ENCODE assay signal across 14 cellular contexts in genomic region chr21:17786219-17787181, GRCh38. TPM values are rescaled to one million over a fixed set of nuclear protein-coding genes. Genes with fewer than 3 reads are reported as not detected.
DNase-seq lines count a peak whose midpoint lies in the region; ATAC-seq and TF ChIP-seq lines count a peak whose summit lies in the region.
"Had no signal": no experiment of that assay in that cellular context is flagged by ENCODE, and none has a peak within 500 bp of the region (broad histone marks: within the 10 kb centered on the region; RNA-seq: fewer than 3 reads in every experiment).

No MANE protein-coding gene starts in this region.

- no peaks in the 10 kb centered on the region for H3K27me3 Mint-ChIP-seq in activated CD8-positive, alpha-beta memory T cell treated with anti-CD3 and anti-CD28 coated beads, Interleukin-2, amount 10 ng/mL, durations not matched to agents 7 days and 5 days
- H3K27me3 Mint-ChIP-seq in progenitor cell of endocrine pancreas = no peaks in the 10 kb centered on the region
- H3K27me3 Mint-ChIP-seq: brain had no signal

- no peaks in the 10 kb centered on the region; the same call in none of the 2 replicates for H3K36me3 ChIP-seq in MM.1S (replicated peaks; ENCODE audit: insufficient read depth, low read length)
- H3K36me3 ChIP-seq: uterus had no signal

- CTCF ChIA-PET in activated CD8-positive, alpha-beta memory T cell treated with anti-CD3 and anti-CD28 coated beads, Interleukin-2, amount 10 ng/mL, durations not matched to agents 7 days and 5 days (lab: Charles Lee) = interaction anchor here (0.9 to 1.5 kb wide), 3 partner anchors 11 to 139 kb away, joined by 3 to 5 read pairs (median 3); no protein-coding TSS in a partner anchor

- DNase-seq in activated CD8-positive, alpha-beta memory T cell treated with anti-CD3 and anti-CD28 coated beads, Interleukin-2, amount 10 ng/mL, durations not matched to agents 7 days and 5 days = no peak
- no peak for DNase-seq in activated CD8-positive, alpha-beta memory T cell treated with anti-CD3 and anti-CD28 coated beads, Interleukin-2, amount 50 U/mL, for 48 hours
- DNase-seq in MM.1S = no peak
- no peak for DNase-seq in activated naive CD4-positive, alpha-beta T cell treated with anti-CD3 and anti-CD28 coated beads, Interleukin-2, amount 50 U/mL, for 72 hours (ENCODE audit: low spot score in 2 of 2)
- DNase-seq in progenitor cell of endocrine pancreas (ENCODE audit: low spot score, unreplicated experiment) = no peak
- no peak for DNase-seq in kidney tubule cell (ENCODE audit: low spot score)
- DNase-seq in SKM-1 (lab: John Stamatoyannopoulos, UW; ENCODE audit: unreplicated experiment) = no peak
- DNase-seq in NK-92 (lab: John Stamatoyannopoulos, UW; ENCODE audit: unreplicated experiment) = no peak
- DNase-seq: effector CD8-positive, alpha-beta T cell; foreskin melanocyte; MG63; T-helper 9 cell; uterus had no signal

- peak overlapping the region; percentile 37 for H3K4me3 Mint-ChIP-seq in activated CD8-positive, alpha-beta memory T cell treated with anti-CD3 and anti-CD28 coated beads, Interleukin-2, amount 10 ng/mL, durations not matched to agents 7 days and 5 days
- no peak overlapping the region for H3K4me3 Mint-ChIP-seq in progenitor cell of endocrine pancreas (ENCODE audit: low read depth)
- H3K4me3 Mint-ChIP-seq: brain had no signal

- H3K27ac ChIP-seq in MM.1S (ENCODE audit: low read length) = peak overlapping the region; percentile 97; the same call in 1 of the 2 replicates
- H3K27ac ChIP-seq: uterus had no signal

- no peak for TF ChIP-seq CTCF in MM.1S (IDR thresholded peaks at IDR 0.05; ENCODE audit: low read length)
- no peak for TF ChIP-seq CTCF in progenitor cell of endocrine pancreas (IDR thresholded peaks at IDR 0.05; ENCODE audit: unreplicated experiment)

- H3K36me3 Mint-ChIP-seq in activated CD8-positive, alpha-beta memory T cell treated with anti-CD3 and anti-CD28 coated beads, Interleukin-2, amount 10 ng/mL, durations not matched to agents 7 days and 5 days = peaks cover 55% of the 10 kb centered on the region
- peaks cover 10 to 24% of the 10 kb centered on the region in 2 donors for H3K36me3 Mint-ChIP-seq in activated naive CD4-positive, alpha-beta T cell treated with anti-CD3 and anti-CD28 coated beads, Interleukin-2, amount 50 U/mL, for 72 hours
- peaks cover 35% of the 10 kb centered on the region for H3K36me3 Mint-ChIP-seq in progenitor cell of endocrine pancreas (ENCODE audit: insufficient read depth)

- H3K4me3 ChIP-seq in MM.1S (ENCODE audit: low read length) = no peak overlapping the region
- H3K4me3 ChIP-seq: MG63, uterus had no signal

- H3K9ac ChIP-seq in MM.1S (ENCODE audit: low read length) = no peak overlapping the region

- peaks cover 79% of the 10 kb centered on the region for H3K4me1 ChIP-seq in MM.1S (ENCODE audit: low read length)
- H3K4me1 ChIP-seq: uterus had no signal

- H3K9me2 ChIP-seq in MM.1S (replicated peaks; ENCODE audit: insufficient read depth, low read length) = no peaks in the 10 kb centered on the region

- H4K20me1 ChIP-seq in MM.1S (ENCODE audit: insufficient read depth, low read length) = no peaks in the 10 kb centered on the region

- peaks cover 48% of the 10 kb centered on the region for H3K79me2 ChIP-seq in MM.1S (ENCODE audit: low read length)

- H3K4me1 Mint-ChIP-seq in activated CD8-positive, alpha-beta memory T cell treated with anti-CD3 and anti-CD28 coated beads, Interleukin-2, amount 10 ng/mL, durations not matched to agents 7 days and 5 days = peaks cover 93% of the 10 kb centered on the region
- peaks cover 9% of the 10 kb centered on the region for H3K4me1 Mint-ChIP-seq in progenitor cell of endocrine pancreas (ENCODE audit: low read depth)
- H3K4me1 Mint-ChIP-seq: brain had no signal

- no peaks in the 10 kb centered on the region for H3K9me3 ChIP-seq in MM.1S (replicated peaks; ENCODE audit: insufficient read depth, low read length)
- H3K9me3 ChIP-seq: MG63, uterus had no signal

- H3K4me2 ChIP-seq in MM.1S (ENCODE audit: low read depth, low read length) = peak overlapping the region; percentile 86; the same call in 1 of the 2 replicates

- H3F3A ChIP-seq in MM.1S (ENCODE audit: insufficient read depth, low read length) = peaks cover 83% of the 10 kb centered on the region

- H3K27me3 ChIP-seq in MM.1S (replicated peaks; ENCODE audit: insufficient read depth, low read length) = no peaks in the 10 kb centered on the region
- H3K27me3 ChIP-seq: MG63, uterus had no signal

- peak; percentile 7 for ATAC-seq in activated CD8-positive, alpha-beta memory T cell treated with anti-CD3 and anti-CD28 coated beads, Interleukin-2, amount 10 ng/mL, durations not matched to agents 7 days and 5 days
- peak; percentile 11 to 58 for ATAC-seq in activated naive CD4-positive, alpha-beta T cell treated with anti-CD3 and anti-CD28 coated beads, Interleukin-2, amount 50 U/mL, for 72 hours

- H3K27ac Mint-ChIP-seq in activated CD8-positive, alpha-beta memory T cell treated with anti-CD3 and anti-CD28 coated beads, Interleukin-2, amount 10 ng/mL, durations not matched to agents 7 days and 5 days = peak overlapping the region; percentile 94
- H3K27ac Mint-ChIP-seq in activated naive CD4-positive, alpha-beta T cell treated with anti-CD3 and anti-CD28 coated beads, Interleukin-2, amount 50 U/mL, for 72 hours = peak overlapping the region; percentile 70 to 91
- H3K27ac Mint-ChIP-seq in progenitor cell of endocrine pancreas = peak overlapping the region; percentile 25
- H3K27ac Mint-ChIP-seq: brain had no signal

- H3K9me3 Mint-ChIP-seq in activated CD8-positive, alpha-beta memory T cell treated with anti-CD3 and anti-CD28 coated beads, Interleukin-2, amount 10 ng/mL, durations not matched to agents 7 days and 5 days (ENCODE audit: low read depth) = no peaks in the 10 kb centered on the region
- H3K9me3 Mint-ChIP-seq in activated naive CD4-positive, alpha-beta T cell treated with anti-CD3 and anti-CD28 coated beads, Interleukin-2, amount 50 U/mL, for 72 hours = no peaks in the 10 kb centered on the region
- peaks cover 10% of the 10 kb centered on the region for H3K9me3 Mint-ChIP-seq in progenitor cell of endocrine pancreas (ENCODE audit: low read depth)
- H3K9me3 Mint-ChIP-seq: brain had no signal

- no peak overlapping the region for H2AFZ ChIP-seq in MM.1S (ENCODE audit: low read length)

RNA-seq across cellular contexts. Expression of gene C21orf91, which starts 32.7 kb away (rescaled TPM):
- total RNA-seq in activated CD8-positive, alpha-beta memory T cell treated with anti-CD3 and anti-CD28 coated beads, Interleukin-2, amount 10 ng/mL, durations not matched to agents 7 days and 5 days = 10 to 100 TPM; 63.6 to 88.7 TPM
- total RNA-seq in activated naive CD4-positive, alpha-beta T cell treated with anti-CD3 and anti-CD28 coated beads, Interleukin-2, amount 50 U/mL, for 72 hours = 10 to 100 TPM; 14.4 to 24.4 TPM
- 32.9 and 33.0 TPM in 2 replicates for total RNA-seq in progenitor cell of endocrine pancreas

Comparison
In these comparisons a context has a peak if more than half of its experiments do, and no peak if none do; other contexts are left out.
1. H3K27ac Mint-ChIP-seq: peak in every context shown above with its lines; median percentile 94 in activated CD8-positive, alpha-beta memory T cell treated with anti-CD3 and anti-CD28 coated beads, Interleukin-2, amount 10 ng/mL, durations not matched to agents 7 days and 5 days; 80 in activated naive CD4-positive, alpha-beta T cell treated with anti-CD3 and anti-CD28 coated beads, Interleukin-2, amount 50 U/mL, for 72 hours; 25 in progenitor cell of endocrine pancreas.